12 cellular contexts compared by ENCODE assay signal in the genomic region with DNA sequence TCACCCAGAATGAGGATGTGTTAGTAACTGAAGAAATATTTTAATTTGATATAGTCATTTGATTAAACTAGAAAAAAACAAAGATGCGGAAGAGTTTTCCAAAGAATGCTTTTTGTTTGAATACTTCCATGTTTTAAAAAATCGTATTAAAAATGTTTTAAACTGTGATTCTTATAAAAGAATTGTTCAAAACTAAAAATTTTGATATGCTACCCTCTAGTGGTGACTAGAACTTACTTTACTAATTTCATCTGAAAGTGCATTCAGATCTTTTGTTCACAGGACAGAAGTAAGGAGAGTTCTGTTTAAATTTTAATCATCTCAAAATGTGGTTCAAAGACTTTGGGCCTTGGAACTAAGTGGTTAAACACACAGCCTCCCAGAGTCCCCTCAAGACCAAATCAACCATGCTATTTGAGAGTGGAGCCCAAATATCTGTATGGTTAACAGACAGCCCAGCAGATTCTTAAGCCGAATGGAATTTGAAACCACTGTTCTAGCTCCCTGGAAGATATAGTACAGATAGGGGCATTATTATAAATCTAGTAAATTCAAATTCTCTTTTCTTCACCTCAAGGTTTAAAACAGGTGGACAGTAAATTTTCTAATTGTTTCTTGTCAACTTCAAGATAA. TPM values are rescaled to one million over a fixed set of nuclear protein-coding genes. Genes with fewer than 3 reads are reported as not detected.
DNase-seq lines count a peak whose midpoint lies in the region; ATAC-seq and TF ChIP-seq lines count a peak whose summit lies in the region.
"Had no signal": no experiment of that assay in that cellular context is flagged by ENCODE, and none has a peak within 500 bp of the region (broad histone marks: within the 10 kb centered on the region; RNA-seq: fewer than 3 reads in every experiment).

No MANE protein-coding gene starts in this region.

- CTCF ChIA-PET in activated CD8-positive, alpha-beta T cell treated with anti-CD3 and anti-CD28 coated beads, Interleukin-2, amount 10 ng/mL, durations not matched to agents 7 days and 5 days (lab: Charles Lee): no interaction called here

- no peaks in the 10 kb centered on the region for H3K4me1 Mint-ChIP-seq in activated CD8-positive, alpha-beta T cell treated with anti-CD3 and anti-CD28 coated beads, Interleukin-2, amount 10 ng/mL, durations not matched to agents 7 days and 5 days (ENCODE audit: low read depth)
- H3K4me1 Mint-ChIP-seq: stimulated activated naive B cell treated with anti-CD40 and anti-IgM and Interleukin-4, amounts not matched to agents 10 μg/mL and 1 μg/mL and 100 μg/mL, for 72 hours had no signal

- H3K27me3 Mint-ChIP-seq in activated CD8-positive, alpha-beta T cell treated with anti-CD3 and anti-CD28 coated beads, Interleukin-2, amount 10 ng/mL, durations not matched to agents 7 days and 5 days (ENCODE audit: low read depth): no peaks in the 10 kb centered on the region
- H3K27me3 Mint-ChIP-seq: stimulated activated naive B cell treated with anti-CD40 and anti-IgM and Interleukin-4, amounts not matched to agents 10 μg/mL and 1 μg/mL and 100 μg/mL, for 72 hours had no signal

- H3K27ac Mint-ChIP-seq in activated CD8-positive, alpha-beta T cell treated with anti-CD3 and anti-CD28 coated beads, Interleukin-2, amount 10 ng/mL, durations not matched to agents 7 days and 5 days: no peak overlapping the region
- H3K27ac Mint-ChIP-seq: activated naive CD4-positive, alpha-beta T cell treated with anti-CD3 and anti-CD28 coated beads, Interleukin-2, amount 50 U/mL, for 24 hours; stimulated activated naive B cell treated with anti-CD40 and anti-IgM and Interleukin-4, amounts not matched to agents 10 μg/mL and 1 μg/mL and 100 μg/mL, for 72 hours had no signal

- POLR2A ChIA-PET in activated CD8-positive, alpha-beta T cell treated with anti-CD3 and anti-CD28 coated beads, Interleukin-2, amount 10 ng/mL, durations not matched to agents 7 days and 5 days (lab: Charles Lee): no interaction called here

- no peak overlapping the region for H3K4me3 ChIP-seq in HFF-Myc (replicated peaks; ENCODE audit: low read depth, low read length)

- DNase-seq in HFF-Myc (ENCODE audit: extremely low read depth, low read depth) (no peak), kidney glomerular epithelial cell (lab: John Stamatoyannopoulos, UW) (peak; percentile 13), HuH-7 (ENCODE audit: low spot score) (no peak), GM19240 (ENCODE audit: insufficient read length, low spot score) (no peak)
- no peak for DNase-seq in activated CD8-positive, alpha-beta T cell treated with anti-CD3 and anti-CD28 coated beads, Interleukin-2, amount 10 ng/mL, durations not matched to agents 7 days and 5 days
- DNase-seq: stimulated activated naive B cell treated with anti-CD40 and anti-IgM and Interleukin-4, amounts not matched to agents 10 μg/mL and 1 μg/mL and 100 μg/mL, for 72 hours had no signal

- no peak overlapping the region for H3K27ac ChIP-seq in C4-2B
- no peak overlapping the region for H3K27ac ChIP-seq in VCaP

- no peak overlapping the region for H3K4me3 Mint-ChIP-seq in activated CD8-positive, alpha-beta T cell treated with anti-CD3 and anti-CD28 coated beads, Interleukin-2, amount 10 ng/mL, durations not matched to agents 7 days and 5 days
- H3K4me3 Mint-ChIP-seq: activated naive CD4-positive, alpha-beta T cell treated with anti-CD3 and anti-CD28 coated beads, Interleukin-2, amount 50 U/mL, for 24 hours; stimulated activated naive B cell treated with anti-CD40 and anti-IgM and Interleukin-4, amounts not matched to agents 10 μg/mL and 1 μg/mL and 100 μg/mL, for 72 hours had no signal

- H3K36me3 Mint-ChIP-seq in activated CD8-positive, alpha-beta T cell treated with anti-CD3 and anti-CD28 coated beads, Interleukin-2, amount 10 ng/mL, durations not matched to agents 7 days and 5 days (ENCODE audit: low read depth): no peaks in the 10 kb centered on the region
- H3K36me3 Mint-ChIP-seq: activated naive CD4-positive, alpha-beta T cell treated with anti-CD3 and anti-CD28 coated beads, Interleukin-2, amount 50 U/mL, for 24 hours; stimulated activated naive B cell treated with anti-CD40 and anti-IgM and Interleukin-4, amounts not matched to agents 10 μg/mL and 1 μg/mL and 100 μg/mL, for 72 hours had no signal

- TF ChIP-seq CTCF in C4-2B (conservative IDR thresholded peaks at IDR 0.05): peak; percentile 43
- TF ChIP-seq CTCF in HFF-Myc (IDR thresholded peaks at IDR 0.05; ENCODE audit: low read depth, low read length, missing control alignments): peak; percentile 10
- peak; percentile 69 for TF ChIP-seq CTCF in VCaP (conservative IDR thresholded peaks at IDR 0.05)

- no peaks in the 10 kb centered on the region for H3K9me3 Mint-ChIP-seq in activated CD8-positive, alpha-beta T cell treated with anti-CD3 and anti-CD28 coated beads, Interleukin-2, amount 10 ng/mL, durations not matched to agents 7 days and 5 days (ENCODE audit: insufficient read depth)
- H3K9me3 Mint-ChIP-seq: activated naive CD4-positive, alpha-beta T cell treated with anti-CD3 and anti-CD28 coated beads, Interleukin-2, amount 50 U/mL, for 24 hours had no signal

- no peak for ATAC-seq in activated CD8-positive, alpha-beta T cell treated with anti-CD3 and anti-CD28 coated beads, Interleukin-2, amount 10 ng/mL, durations not matched to agents 7 days and 5 days
- no peak for ATAC-seq in HG02623 (IDR thresholded peaks at IDR 0.05; ENCODE audit: unreplicated experiment)
- ATAC-seq: sciatic nerve; stimulated activated naive B cell treated with anti-CD40 and anti-IgM and Interleukin-4, amounts not matched to agents 10 μg/mL and 1 μg/mL and 100 μg/mL, for 72 hours had no signal

RNA-seq across cellular contexts. Expression of gene SYNPR, which starts 45.2 kb away (rescaled TPM):
- not detected for total RNA-seq in activated CD8-positive, alpha-beta T cell treated with anti-CD3 and anti-CD28 coated beads, Interleukin-2, amount 10 ng/mL, durations not matched to agents 7 days and 5 days
- total RNA-seq: LHCN-M2, sciatic nerve had no signal

Comparison
In these comparisons a context has a peak if more than half of its experiments do, and no peak if none do; other contexts are left out.
1. CTCF ChIP-seq: peak in every context shown above with its lines; median percentile 69 in VCaP; 43 in C4-2B; 10 in HFF-Myc.